1 cellular context compared by ENCODE assay signal in genomic region chr16:56332464-56333079, GRCh38.
TF ChIP-seq lines count a peak whose summit lies in the region.

No MANE protein-coding gene starts in this region.

TF ChIP-seq in HepG2, 621 proteins besides CTCF, POLR2A, EP300 and RAD21 (continued from another document and continues in another):
- TF ChIP-seq, protein P1, sequence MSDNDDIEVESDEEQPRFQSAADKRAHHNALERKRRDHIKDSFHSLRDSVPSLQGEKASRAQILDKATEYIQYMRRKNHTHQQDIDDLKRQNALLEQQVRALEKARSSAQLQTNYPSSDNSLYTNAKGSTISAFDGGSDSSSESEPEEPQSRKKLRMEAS (IDR thresholded peaks at IDR 0.05) = no peak
- TF ChIP-seq ZNF777 (CRISPR knock-in tag; IDR thresholded peaks at IDR 0.05) (no peak), ARID5B (CRISPR knock-in tag; IDR thresholded peaks at IDR 0.05) (no peak), SIN3B (IDR thresholded peaks at IDR 0.05; ENCODE audit: low read length) (no peak), CENPX (CRISPR knock-in tag; IDR thresholded peaks at IDR 0.05) (no peak), GFI1 (CRISPR knock-in tag; IDR thresholded peaks at IDR 0.05; ENCODE audit: borderline replicate concordance) (no peak), ZBTB33 (CRISPR knock-in tag; IDR thresholded peaks at IDR 0.05) (no peak), ZNF205 (CRISPR knock-in tag; IDR thresholded peaks at IDR 0.05) (no peak), AGO1 (IDR thresholded peaks at IDR 0.05; ENCODE audit: low read depth, low read length, poor library complexity, severe bottlenecking) (no peak), ZNF780A (CRISPR knock-in tag; IDR thresholded peaks at IDR 0.05) (no peak), DZIP1 (CRISPR knock-in tag; IDR thresholded peaks at IDR 0.05) (no peak), MXD4 (CRISPR knock-in tag; IDR thresholded peaks at IDR 0.05) (no peak), TFDP1 (CRISPR knock-in tag; IDR thresholded peaks at IDR 0.05; ENCODE audit: borderline replicate concordance) (peak; percentile 41; the same call in 1 of the 2 replicates), NFIC (IDR thresholded peaks at IDR 0.05; ENCODE audit: low read length) (no peak), PHF20 (CRISPR knock-in tag; IDR thresholded peaks at IDR 0.05) (no peak), GATA4 (IDR thresholded peaks at IDR 0.05; ENCODE audit: borderline replicate concordance, low read depth) (no peak), ZNF317 (CRISPR knock-in tag; IDR thresholded peaks at IDR 0.05) (no peak), AHR (CRISPR knock-in tag; IDR thresholded peaks at IDR 0.05) (peak; percentile 81; the same call in 1 of the 2 replicates), HNRNPH1 (optimal IDR thresholded peaks at IDR 0.05; ENCODE audit: low read depth, low read length) (no peak), ZFY (CRISPR knock-in tag; IDR thresholded peaks at IDR 0.05) (peak; percentile 31; the same call in 1 of the 2 replicates), ATRX (CRISPR knock-in tag; IDR thresholded peaks at IDR 0.05; ENCODE audit: borderline replicate concordance) (no peak), ZC3H13 (CRISPR knock-in tag; IDR thresholded peaks at IDR 0.05) (no peak), STAG1 (CRISPR knock-in tag; IDR thresholded peaks at IDR 0.05) (peak; percentile 94), PHF8 (CRISPR knock-in tag; IDR thresholded peaks at IDR 0.05) (no peak), ZNF549 (CRISPR knock-in tag; IDR thresholded peaks at IDR 0.05) (no peak), REL (CRISPR knock-in tag; conservative IDR thresholded peaks at IDR 0.05) (no peak), ZFP91 (CRISPR knock-in tag; IDR thresholded peaks at IDR 0.05; ENCODE audit: borderline replicate concordance) (peak; percentile 80), NCOA5 (CRISPR knock-in tag; IDR thresholded peaks at IDR 0.05) (no peak), KAT8 (CRISPR knock-in tag; IDR thresholded peaks at IDR 0.05) (peak; percentile 32; the same call in 1 of the 2 replicates), HNRNPUL1 (IDR thresholded peaks at IDR 0.05; ENCODE audit: low read depth, low read length) (no peak), MAZ (IDR thresholded peaks at IDR 0.05; ENCODE audit: borderline replicate concordance, low read depth, low read length) (peak; percentile 85; the same call in 1 of the 2 replicates), MAZ (CRISPR knock-in tag; IDR thresholded peaks at IDR 0.05; ENCODE audit: low read depth) (peak; percentile 79; the same call in 1 of the 2 replicates), ZMAT3 (CRISPR knock-in tag; conservative IDR thresholded peaks at IDR 0.05) (no peak), ZSCAN31 (CRISPR knock-in tag; IDR thresholded peaks at IDR 0.05; ENCODE audit: low read depth) (no peak), ZFP90 (CRISPR knock-in tag; IDR thresholded peaks at IDR 0.05; ENCODE audit: borderline replicate concordance) (no peak), SOX13 (IDR thresholded peaks at IDR 0.05) (no peak), SOX13 (CRISPR knock-in tag; conservative IDR thresholded peaks at IDR 0.05 in 1 of 2, IDR thresholded peaks at IDR 0.05 in 1 of 2) (0 out of 4 replicates have a peak, but pooled peaks of 1 of the 2 experiments have one; percentile 11), THAP7 (CRISPR knock-in tag; IDR thresholded peaks at IDR 0.05) (no peak), HIVEP1 (CRISPR knock-in tag; IDR thresholded peaks at IDR 0.05) (no peak), ZNF572 (CRISPR knock-in tag; IDR thresholded peaks at IDR 0.05) (peak; percentile 65; the same call in 1 of the 2 replicates), SKI (IDR thresholded peaks at IDR 0.05; ENCODE audit: partially characterized antibody) (peak; percentile 15), ATF1 (CRISPR knock-in tag; IDR thresholded peaks at IDR 0.05) (no peak), ZNF124 (CRISPR knock-in tag; IDR thresholded peaks at IDR 0.05) (no peak), KLF11 (CRISPR knock-in tag; IDR thresholded peaks at IDR 0.05) (no peak), RELA (CRISPR knock-in tag; IDR thresholded peaks at IDR 0.05) (no peak), NR2F6 (IDR thresholded peaks at IDR 0.05) (peak; percentile 62; the same call in 1 of the 2 replicates), NR2F6 (CRISPR knock-in tag; IDR thresholded peaks at IDR 0.05) (peak; percentile 91)
- TF ChIP-seq, protein P2, sequence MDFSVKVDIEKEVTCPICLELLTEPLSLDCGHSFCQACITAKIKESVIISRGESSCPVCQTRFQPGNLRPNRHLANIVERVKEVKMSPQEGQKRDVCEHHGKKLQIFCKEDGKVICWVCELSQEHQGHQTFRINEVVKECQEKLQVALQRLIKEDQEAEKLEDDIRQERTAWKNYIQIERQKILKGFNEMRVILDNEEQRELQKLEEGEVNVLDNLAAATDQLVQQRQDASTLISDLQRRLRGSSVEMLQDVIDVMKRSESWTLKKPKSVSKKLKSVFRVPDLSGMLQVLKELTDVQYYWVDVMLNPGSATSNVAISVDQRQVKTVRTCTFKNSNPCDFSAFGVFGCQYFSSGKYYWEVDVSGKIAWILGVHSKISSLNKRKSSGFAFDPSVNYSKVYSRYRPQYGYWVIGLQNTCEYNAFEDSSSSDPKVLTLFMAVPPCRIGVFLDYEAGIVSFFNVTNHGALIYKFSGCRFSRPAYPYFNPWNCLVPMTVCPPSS (IDR thresholded peaks at IDR 0.05) = no peak
- TF ChIP-seq, protein P3, sequence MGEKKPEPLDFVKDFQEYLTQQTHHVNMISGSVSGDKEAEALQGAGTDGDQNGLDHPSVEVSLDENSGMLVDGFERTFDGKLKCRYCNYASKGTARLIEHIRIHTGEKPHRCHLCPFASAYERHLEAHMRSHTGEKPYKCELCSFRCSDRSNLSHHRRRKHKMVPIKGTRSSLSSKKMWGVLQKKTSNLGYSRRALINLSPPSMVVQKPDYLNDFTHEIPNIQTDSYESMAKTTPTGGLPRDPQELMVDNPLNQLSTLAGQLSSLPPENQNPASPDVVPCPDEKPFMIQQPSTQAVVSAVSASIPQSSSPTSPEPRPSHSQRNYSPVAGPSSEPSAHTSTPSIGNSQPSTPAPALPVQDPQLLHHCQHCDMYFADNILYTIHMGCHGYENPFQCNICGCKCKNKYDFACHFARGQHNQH (CRISPR knock-in tag; IDR thresholded peaks at IDR 0.05) = peak; percentile 30; the same call in 1 of the 2 replicates
- TF ChIP-seq, protein P4, sequence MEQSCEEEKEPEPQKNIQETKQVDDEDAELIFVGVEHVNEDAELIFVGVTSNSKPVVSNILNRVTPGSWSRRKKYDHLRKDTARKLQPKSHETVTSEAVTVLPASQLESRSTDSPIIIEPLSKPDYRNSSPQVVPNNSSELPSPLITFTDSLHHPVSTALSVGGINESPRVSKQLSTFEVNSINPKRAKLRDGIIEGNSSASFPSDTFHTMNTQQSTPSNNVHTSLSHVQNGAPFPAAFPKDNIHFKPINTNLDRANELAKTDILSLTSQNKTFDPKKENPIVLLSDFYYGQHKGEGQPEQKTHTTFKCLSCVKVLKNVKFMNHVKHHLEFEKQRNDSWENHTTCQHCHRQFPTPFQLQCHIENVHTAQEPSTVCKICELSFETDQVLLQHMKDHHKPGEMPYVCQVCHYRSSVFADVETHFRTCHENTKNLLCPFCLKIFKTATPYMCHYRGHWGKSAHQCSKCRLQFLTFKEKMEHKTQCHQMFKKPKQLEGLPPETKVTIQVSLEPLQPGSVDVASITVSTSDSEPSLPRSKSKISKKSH (CRISPR knock-in tag; IDR thresholded peaks at IDR 0.05; ENCODE audit: borderline replicate concordance) = no peak
- TF ChIP-seq, protein P5, sequence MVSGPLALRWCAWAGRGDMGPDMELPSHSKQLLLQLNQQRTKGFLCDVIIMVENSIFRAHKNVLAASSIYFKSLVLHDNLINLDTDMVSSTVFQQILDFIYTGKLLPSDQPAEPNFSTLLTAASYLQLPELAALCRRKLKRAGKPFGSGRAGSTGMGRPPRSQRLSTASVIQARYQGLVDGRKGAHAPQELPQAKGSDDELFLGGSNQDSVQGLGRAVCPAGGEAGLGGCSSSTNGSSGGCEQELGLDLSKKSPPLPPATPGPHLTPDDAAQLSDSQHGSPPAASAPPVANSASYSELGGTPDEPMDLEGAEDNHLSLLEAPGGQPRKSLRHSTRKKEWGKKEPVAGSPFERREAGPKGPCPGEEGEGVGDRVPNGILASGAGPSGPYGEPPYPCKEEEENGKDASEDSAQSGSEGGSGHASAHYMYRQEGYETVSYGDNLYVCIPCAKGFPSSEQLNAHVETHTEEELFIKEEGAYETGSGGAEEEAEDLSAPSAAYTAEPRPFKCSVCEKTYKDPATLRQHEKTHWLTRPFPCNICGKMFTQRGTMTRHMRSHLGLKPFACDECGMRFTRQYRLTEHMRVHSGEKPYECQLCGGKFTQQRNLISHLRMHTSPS (CRISPR knock-in tag; IDR thresholded peaks at IDR 0.05; ENCODE audit: low read depth) = no peak
